11 cellular contexts compared by ENCODE assay signal in the genomic region with DNA sequence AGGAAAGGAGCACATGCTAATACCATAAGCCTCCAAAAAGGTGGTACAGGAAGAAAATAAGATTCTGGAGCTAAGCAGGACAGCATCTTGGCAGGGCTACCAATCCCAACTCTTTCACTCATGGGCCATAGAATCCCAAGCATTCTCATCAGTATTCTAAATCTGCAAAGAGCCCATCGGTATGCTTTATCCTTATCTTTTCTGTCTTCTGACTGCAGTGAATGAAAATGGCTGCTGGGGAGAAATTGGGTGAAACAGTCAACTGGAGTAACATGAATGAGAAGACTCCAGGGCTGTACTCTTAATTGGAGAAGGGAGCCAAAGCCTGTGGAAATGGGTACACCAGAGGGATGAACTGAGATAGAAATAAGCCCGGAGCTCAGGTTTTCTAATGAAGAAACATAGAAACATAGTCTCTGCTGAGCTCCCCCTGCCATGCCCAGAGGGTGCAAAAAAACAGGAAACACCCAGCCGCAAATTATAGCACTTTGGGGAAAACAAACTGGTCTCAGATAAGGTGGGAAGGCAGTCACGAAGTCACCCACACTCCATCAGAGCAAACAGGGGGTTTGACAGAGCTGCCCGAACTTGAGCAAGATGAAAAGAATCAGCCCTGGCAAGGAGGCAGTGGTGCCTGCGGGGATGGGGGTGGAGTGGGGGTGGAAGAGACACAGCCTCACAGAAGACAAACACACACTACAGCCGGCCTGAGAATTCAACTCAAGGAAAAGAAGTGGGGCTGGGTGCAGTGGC. TPM values are rescaled to one million over a fixed set of nuclear protein-coding genes. Genes with fewer than 3 reads are reported as not detected.
DNase-seq lines count a peak whose midpoint lies in the region; ATAC-seq and TF ChIP-seq lines count a peak whose summit lies in the region.
"Had no signal": no experiment of that assay in that cellular context is flagged by ENCODE, and none has a peak within 500 bp of the region (broad histone marks: within the 10 kb centered on the region; RNA-seq: fewer than 3 reads in every experiment).

No MANE protein-coding gene starts in this region.

- H3K4me1 Mint-ChIP-seq in activated naive CD4-positive, alpha-beta T cell treated with anti-CD3 and anti-CD28 coated beads, Interleukin-2, amount 50 U/mL, for 24 hours: peaks cover 69% of the 10 kb centered on the region

- H3K4me3 ChIP-seq in GM12865 (ENCODE audit: low read depth, low read length) (no peak overlapping the region), esophagus squamous epithelium (no peak overlapping the region)
- H3K4me3 ChIP-seq: lower lobe of right lung had no signal

- H3K27ac Mint-ChIP-seq in activated naive CD4-positive, alpha-beta T cell treated with anti-CD3 and anti-CD28 coated beads, Interleukin-2, amount 50 U/mL, for 24 hours: peak overlapping the region; percentile 87

- H3K36me3 Mint-ChIP-seq in activated naive CD4-positive, alpha-beta T cell treated with anti-CD3 and anti-CD28 coated beads, Interleukin-2, amount 50 U/mL, for 24 hours: peaks cover 2% of the 10 kb centered on the region

- 5 to 16% methylated on average over 7 of the region's 7 CpGs for WGBS in esophagus squamous epithelium, 2 donors

- TF ChIP-seq CTCF in GM12865 (IDR thresholded peaks at IDR 0.05; ENCODE audit: insufficient read depth, low read depth, low read length, missing control alignments) (no peak), esophagus squamous epithelium (IDR thresholded peaks at IDR 0.05) (no peak)

- no peaks in the 10 kb centered on the region for H3K27me3 Mint-ChIP-seq in activated naive CD4-positive, alpha-beta T cell treated with anti-CD3 and anti-CD28 coated beads, Interleukin-2, amount 50 U/mL, for 24 hours

- no peak for ATAC-seq in HG02678 (IDR thresholded peaks at IDR 0.05; ENCODE audit: unreplicated experiment)
- ATAC-seq: Panc1 had no signal

- DNase-seq in GM12865 (ENCODE audit: low read depth): peak; percentile 11
- peak; percentile 33 for DNase-seq in UCSD-AML1 (lab: John Stamatoyannopoulos, UW; ENCODE audit: unreplicated experiment)
- DNase-seq in stimulated activated CD4-positive, alpha-beta T cell treated with anti-CD3 and anti-CD28 coated beads, Interleukin-2, amount 100 ng/mL, for 24 hours: peak; percentile 4 to 30
- no peak for DNase-seq in NCI-H446 treated with DMSO at 0.1 percent for 48 hours (lab: John Stamatoyannopoulos, UW)
- no peak for DNase-seq in esophagus squamous epithelium (lab: John Stamatoyannopoulos, UW)
- DNase-seq in D341Med (ENCODE audit: low spot score): no peak
- DNase-seq: lower lobe of right lung, NCI-H1048 had no signal

- peaks cover 7 to 30% (median 10%) of the 10 kb centered on the region in 3 donors for H3K4me1 ChIP-seq in esophagus squamous epithelium
- H3K4me1 ChIP-seq: lower lobe of right lung had no signal

- intact Hi-C loops in esophagus squamous epithelium (cut with DNase I): no loop called here

- no peaks in the 10 kb centered on the region for H3K9me3 ChIP-seq in esophagus squamous epithelium
- H3K9me3 ChIP-seq: lower lobe of right lung had no signal

- H3K9me3 Mint-ChIP-seq in activated naive CD4-positive, alpha-beta T cell treated with anti-CD3 and anti-CD28 coated beads, Interleukin-2, amount 50 U/mL, for 24 hours: peaks cover 6% of the 10 kb centered on the region

- TF ChIP-seq POLR2A in esophagus squamous epithelium (IDR thresholded peaks at IDR 0.05): no peak

- H3K4me3 Mint-ChIP-seq in activated naive CD4-positive, alpha-beta T cell treated with anti-CD3 and anti-CD28 coated beads, Interleukin-2, amount 50 U/mL, for 24 hours: peak overlapping the region; percentile 78

- no peak overlapping the region for H3K27ac ChIP-seq in esophagus squamous epithelium
- H3K27ac ChIP-seq: lower lobe of right lung had no signal

- H3K36me3 ChIP-seq in esophagus squamous epithelium: no peaks in the 10 kb centered on the region
- H3K36me3 ChIP-seq: lower lobe of right lung had no signal

- no peaks in the 10 kb centered on the region for H3K27me3 ChIP-seq in esophagus squamous epithelium

RNA-seq across cellular contexts. Expression of a gene that starts 35.4 kb away (rescaled TPM):
- 1 to 10 TPM; 5.4 to 7.1 (median 6.1) TPM for total RNA-seq in esophagus squamous epithelium

Comparison
In these comparisons a context has a peak if more than half of its experiments do, and no peak if none do; other contexts are left out.
1. DNase-seq: peak in GM12865 (single experiment), UCSD-AML1 (single experiment) and stimulated activated CD4-positive, alpha-beta T cell treated with anti-CD3 and anti-CD28 coated beads, Interleukin-2, amount 100 ng/mL, for 24 hours (2 of 2); none in NCI-H446 treated with DMSO at 0.1 percent for 48 hours (single experiment), esophagus squamous epithelium (single experiment) and D341Med (single experiment).